Comparison of ENCODE assay signal across 28 cellular contexts in the genomic region with DNA sequence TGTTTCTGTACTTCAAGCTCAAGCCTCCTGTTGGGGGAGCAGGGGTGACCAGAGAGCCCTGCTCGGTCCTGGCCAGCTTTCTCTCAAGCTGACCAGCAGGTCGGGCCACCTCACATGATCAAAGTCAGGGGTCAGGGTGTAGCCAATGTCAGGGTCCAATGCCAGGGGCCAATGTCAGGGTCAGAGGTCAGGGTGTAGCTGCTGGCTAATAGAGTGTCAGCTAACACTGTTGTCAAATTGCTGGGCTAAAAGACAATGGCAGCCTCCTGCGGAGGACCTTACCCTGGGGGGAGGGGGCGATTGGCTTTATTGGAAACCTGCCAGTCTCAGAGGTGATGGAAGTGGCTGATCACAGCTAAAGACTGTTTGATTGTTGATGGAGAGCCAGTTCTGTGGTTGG.
"Had no signal": no experiment of that assay in that cellular context is flagged by ENCODE, and none has a peak within 500 bp of the region (broad histone marks: within the 10 kb centered on the region; RNA-seq: fewer than 3 reads in every experiment).

No MANE protein-coding gene starts in this region.

- H3K27me3 Mint-ChIP-seq: activated T-cell treated with anti-CD3 and anti-CD28 coated beads, Interleukin-2, amount 50 U/mL, for 24 hours; activated T-helper 17 cell treated with anti-CD3 and anti-CD28 coated beads, Interleukin-2, amount 50 U/mL, for 72 hours; central memory CD8-positive, alpha-beta T cell; effector memory CD8-positive, alpha-beta T cell had no signal

- ATAC-seq: activated T-helper 17 cell treated with anti-CD3 and anti-CD28 coated beads, Interleukin-2, amount 50 U/mL, for 72 hours; effector memory CD8-positive, alpha-beta T cell; gastrocnemius medialis; naive thymus-derived CD8-positive, alpha-beta T cell; pancreas had no signal

- H3K4me3 ChIP-seq: pancreas, skin epidermis had no signal

- H3K36me3 ChIP-seq: adrenal gland, breast epithelium, esophagus muscularis mucosa, gastrocnemius medialis, heart left ventricle, neutrophil, pancreas, thoracic aorta, upper lobe of left lung had no signal

- H3K27ac ChIP-seq: neutrophil, pancreas had no signal

- H3K9me3 Mint-ChIP-seq: activated T-cell treated with anti-CD3 and anti-CD28 coated beads, Interleukin-2, amount 50 U/mL, for 24 hours had no signal

- H3K4me3 Mint-ChIP-seq: activated naive CD8-positive, alpha-beta T cell; activated T-cell treated with anti-CD3 and anti-CD28 coated beads, Interleukin-2, amount 50 U/mL, for 24 hours; activated T-helper 17 cell treated with anti-CD3 and anti-CD28 coated beads, Interleukin-2, amount 50 U/mL, for 72 hours; central memory CD8-positive, alpha-beta T cell; effector memory CD8-positive, alpha-beta T cell; naive thymus-derived CD8-positive, alpha-beta T cell had no signal

- DNase-seq: activated CD4-positive, alpha-beta T cell treated with anti-CD3 and anti-CD28 coated beads, Interleukin-2, amount 50 U/mL, for 4 hours; activated CD8-positive, alpha-beta memory T cell treated with anti-CD3 and anti-CD28 coated beads for 24 hours; activated CD8-positive, alpha-beta memory T cell treated with anti-CD3 and anti-CD28 coated beads, Interleukin-2, amount 50 U/mL, for 4 hours; activated T-cell treated with anti-CD3 and anti-CD28 coated beads, Interleukin-2, amount 50 U/mL, for 24 hours; adrenal gland; dorsolateral prefrontal cortex; effector memory CD8-positive, alpha-beta T cell; gastrocnemius medialis; heart left ventricle; kidney; naive thymus-derived CD8-positive, alpha-beta T cell; pancreas; right cardiac atrium; stimulated activated CD4-positive, alpha-beta T cell treated with anti-CD3 and anti-CD28 coated beads, Interleukin-2, amount 100 ng/mL, for 24 hours; stimulated activated CD8-positive, alpha-beta memory T cell treated with anti-CD3 and anti-CD28 coated beads, Interleukin-4, amount 100 ng/mL, for 48 hours; stimulated activated naive CD4-positive, alpha-beta T cell; T-helper 9 cell; upper lobe of left lung had no signal

- H3K9me3 ChIP-seq: adrenal gland, breast epithelium, esophagus muscularis mucosa, gastrocnemius medialis, heart left ventricle, neutrophil, pancreas, thoracic aorta, upper lobe of left lung had no signal

- H3K4me1 ChIP-seq: breast epithelium, gastrocnemius medialis, pancreas had no signal

- H3K27ac Mint-ChIP-seq: activated naive CD8-positive, alpha-beta T cell; activated T-cell treated with anti-CD3 and anti-CD28 coated beads, Interleukin-2, amount 50 U/mL, for 24 hours; activated T-helper 17 cell treated with anti-CD3 and anti-CD28 coated beads, Interleukin-2, amount 50 U/mL, for 72 hours; effector memory CD8-positive, alpha-beta T cell; naive thymus-derived CD8-positive, alpha-beta T cell had no signal

- FAIRE-seq: astrocyte, colon, kidney, pancreas had no signal

- H3K36me3 Mint-ChIP-seq: activated naive CD8-positive, alpha-beta T cell; naive thymus-derived CD8-positive, alpha-beta T cell had no signal

- H3K4me1 Mint-ChIP-seq: activated T-helper 17 cell treated with anti-CD3 and anti-CD28 coated beads, Interleukin-2, amount 50 U/mL, for 72 hours; central memory CD8-positive, alpha-beta T cell; naive thymus-derived CD8-positive, alpha-beta T cell had no signal

- H3K27me3 ChIP-seq: adrenal gland, breast epithelium, gastrocnemius medialis, heart left ventricle, pancreas, upper lobe of left lung had no signal
